1 cellular context compared by ENCODE assay signal in the genomic region with DNA sequence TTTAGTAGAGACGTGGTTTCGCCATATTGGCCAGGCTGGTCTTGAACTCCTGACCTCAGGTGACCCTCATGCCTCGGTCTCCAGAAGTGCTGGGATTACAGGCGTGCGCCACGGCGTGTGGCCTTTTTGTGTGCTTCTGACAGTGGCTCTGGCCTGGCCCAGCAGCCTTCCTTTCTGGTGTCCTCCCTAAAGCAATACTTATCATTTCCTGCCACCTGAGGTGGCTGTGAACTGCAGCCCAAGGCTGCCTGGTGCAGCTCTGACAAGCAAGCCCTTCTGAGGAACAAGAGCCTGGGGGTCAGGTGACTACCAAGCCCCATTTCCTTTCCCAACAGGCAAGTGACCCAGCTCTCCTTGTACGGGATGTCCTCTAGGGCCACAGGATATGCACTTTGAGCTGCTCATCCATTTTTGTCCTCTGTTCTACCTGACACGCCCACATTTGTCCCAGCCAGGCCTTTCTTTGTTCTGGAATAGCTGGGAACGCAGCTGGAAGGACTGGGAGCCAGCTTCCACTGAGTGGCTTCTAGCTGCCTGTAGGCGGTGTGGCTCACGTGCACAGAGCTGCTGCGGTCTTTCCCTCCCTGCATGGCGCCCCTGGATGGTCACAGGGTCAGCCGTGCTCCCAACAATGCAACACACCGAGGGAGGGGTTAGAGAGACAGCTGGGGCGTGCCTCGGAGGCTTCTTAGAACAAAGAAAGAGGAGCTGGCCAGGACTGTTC.
TF ChIP-seq lines count a peak whose summit lies in the region.

No MANE protein-coding gene starts in this region.

TF ChIP-seq in HepG2, 621 proteins besides CTCF, POLR2A, EP300 and RAD21 (continued from another document and continues in another):
- peak; percentile 75 for TF ChIP-seq SP5 (CRISPR knock-in tag; IDR thresholded peaks at IDR 0.05; ENCODE audit: borderline replicate concordance, low read depth)
- peak; percentile 61; the same call in 1 of the 2 replicates for TF ChIP-seq NKX3-1 (CRISPR knock-in tag; IDR thresholded peaks at IDR 0.05)
- TF ChIP-seq FOXA3 (CRISPR knock-in tag; IDR thresholded peaks at IDR 0.05), result 0 out of 2 replicates have a peak, but pooled peaks have one; percentile 5
- peak; percentile 54; the same call in 1 of the 2 replicates for TF ChIP-seq KDM2A (CRISPR knock-in tag; IDR thresholded peaks at IDR 0.05; ENCODE audit: borderline replicate concordance, low read depth)
- peak; percentile 97 for TF ChIP-seq ESRRA (CRISPR knock-in tag; IDR thresholded peaks at IDR 0.05; ENCODE audit: low read depth)
- 0 out of 2 replicates have a peak, but pooled peaks have one; percentile 56 for TF ChIP-seq ZNF557 (CRISPR knock-in tag; IDR thresholded peaks at IDR 0.05)
- peak; percentile 77; the same call in 1 of the 2 replicates for TF ChIP-seq ZNF430 (CRISPR knock-in tag; IDR thresholded peaks at IDR 0.05)
- 0 out of 2 replicates have a peak, but pooled peaks have one; percentile 48 for TF ChIP-seq ZNF260 (CRISPR knock-in tag; IDR thresholded peaks at IDR 0.05; ENCODE audit: borderline replicate concordance, low read depth)
- peak; percentile 40; the same call in 1 of the 2 replicates for TF ChIP-seq NCOA5 (CRISPR knock-in tag; IDR thresholded peaks at IDR 0.05)
- TF ChIP-seq SOX5 (CRISPR knock-in tag; IDR thresholded peaks at IDR 0.05; ENCODE audit: borderline replicate concordance), result peak; percentile 97
- TF ChIP-seq THRA (CRISPR knock-in tag; IDR thresholded peaks at IDR 0.05; ENCODE audit: borderline replicate concordance), result no peak
- TF ChIP-seq SRF (IDR thresholded peaks at IDR 0.05; ENCODE audit: low read depth, low read length), result no peak
- peak; percentile 51; the same call in 1 of the 2 replicates for TF ChIP-seq NR2C2 (CRISPR knock-in tag; IDR thresholded peaks at IDR 0.05; ENCODE audit: borderline replicate concordance)
- TF ChIP-seq HNF4A (CRISPR knock-in tag; IDR thresholded peaks at IDR 0.05), result peak; percentile 83
- peak; percentile 29; the same call in 1 of the 2 replicates for TF ChIP-seq RXRB (CRISPR knock-in tag; IDR thresholded peaks at IDR 0.05; ENCODE audit: borderline replicate concordance)
- no peak for TF ChIP-seq AFF4 (CRISPR knock-in tag; IDR thresholded peaks at IDR 0.05)
- TF ChIP-seq SPEN (CRISPR knock-in tag; IDR thresholded peaks at IDR 0.05; ENCODE audit: low read depth), result peak; percentile 37; the same call in 1 of the 2 replicates
- no peak for TF ChIP-seq KAT2B (IDR thresholded peaks at IDR 0.05; ENCODE audit: borderline replicate concordance, low read depth, low read length)
- no peak; the same call in 1 of the 2 replicates for TF ChIP-seq HNF4G (IDR thresholded peaks at IDR 0.05; ENCODE audit: borderline replicate concordance, low read depth, low read length)
- TF ChIP-seq HNF4G (CRISPR knock-in tag; IDR thresholded peaks at IDR 0.05; ENCODE audit: borderline replicate concordance, low read depth), result peak; percentile 68; the same call in 1 of the 2 replicates
- TF ChIP-seq ZNF572 (CRISPR knock-in tag; IDR thresholded peaks at IDR 0.05), result 0 out of 2 replicates have a peak, but pooled peaks have one; percentile 14
- no peak for TF ChIP-seq CREB1 (IDR thresholded peaks at IDR 0.05)
- no peak for TF ChIP-seq CREB1 (CRISPR knock-in tag; IDR thresholded peaks at IDR 0.05)
- TF ChIP-seq ZNF788 (CRISPR knock-in tag; IDR thresholded peaks at IDR 0.05; ENCODE audit: borderline replicate concordance), result peak; percentile 55; the same call in 1 of the 2 replicates
- peak; percentile 81 for TF ChIP-seq RXRA (CRISPR knock-in tag; IDR thresholded peaks at IDR 0.05)
- TF ChIP-seq SSRP1 (CRISPR knock-in tag; IDR thresholded peaks at IDR 0.05), result no peak
- no peak for TF ChIP-seq GABPA (IDR thresholded peaks at IDR 0.05; ENCODE audit: low read depth, low read length)
- TF ChIP-seq GABPA (CRISPR knock-in tag; IDR thresholded peaks at IDR 0.05; ENCODE audit: low read depth), result 0 out of 2 replicates have a peak, but pooled peaks have one; percentile 16
- no peak for TF ChIP-seq ZNF432 (CRISPR knock-in tag; IDR thresholded peaks at IDR 0.05; ENCODE audit: borderline replicate concordance)
- 0 out of 2 replicates have a peak, but pooled peaks have one; percentile 37 for TF ChIP-seq POGK (CRISPR knock-in tag; conservative IDR thresholded peaks at IDR 0.05)
- TF ChIP-seq FOXP1 (IDR thresholded peaks at IDR 0.05), result no peak
- TF ChIP-seq FOXP1 (CRISPR knock-in tag; IDR thresholded peaks at IDR 0.05), result peak; percentile 20; the same call in 1 of the 2 replicates
- TF ChIP-seq CREM (IDR thresholded peaks at IDR 0.05), result no peak; the same call in 1 of the 2 replicates
- no peak for TF ChIP-seq CREM (CRISPR knock-in tag; IDR thresholded peaks at IDR 0.05)
- TF ChIP-seq ZNF710 (CRISPR knock-in tag; IDR thresholded peaks at IDR 0.05; ENCODE audit: borderline replicate concordance), result peak; percentile 18; the same call in 1 of the 2 replicates
- TF ChIP-seq ZNF136 (CRISPR knock-in tag; IDR thresholded peaks at IDR 0.05; ENCODE audit: low read depth), result 0 out of 2 replicates have a peak, but pooled peaks have one; percentile 42
- no peak; the same call in 1 of the 2 replicates for TF ChIP-seq ZNF746 (CRISPR knock-in tag; IDR thresholded peaks at IDR 0.05)
- TF ChIP-seq ZNF687 (CRISPR knock-in tag; IDR thresholded peaks at IDR 0.05), result peak; percentile 90
- peak; percentile 70; the same call in 1 of the 2 replicates for TF ChIP-seq DMAP1 (CRISPR knock-in tag; IDR thresholded peaks at IDR 0.05)
- TF ChIP-seq SOX13 (IDR thresholded peaks at IDR 0.05), result peak; percentile 88
- peak in 1 of 2 experiments; percentile 97; a peak in 2 of 4 replicates for TF ChIP-seq SOX13 (CRISPR knock-in tag; conservative IDR thresholded peaks at IDR 0.05 in 1 of 2, IDR thresholded peaks at IDR 0.05 in 1 of 2)
- TF ChIP-seq PAXIP1 (CRISPR knock-in tag; conservative IDR thresholded peaks at IDR 0.05), result peak; percentile 74
- TF ChIP-seq ARNTL (CRISPR knock-in tag; IDR thresholded peaks at IDR 0.05), result peak; percentile 66
- peak; percentile 20 for TF ChIP-seq SKI (IDR thresholded peaks at IDR 0.05; ENCODE audit: partially characterized antibody)
- TF ChIP-seq ZBTB7A (CRISPR knock-in tag; IDR thresholded peaks at IDR 0.05), result 0 out of 2 replicates have a peak, but pooled peaks have one; percentile 11
- peak; percentile 26; the same call in 1 of the 2 replicates for TF ChIP-seq DR1 (CRISPR knock-in tag; IDR thresholded peaks at IDR 0.05)
